30 cellular contexts compared by ENCODE assay signal in the genomic region with DNA sequence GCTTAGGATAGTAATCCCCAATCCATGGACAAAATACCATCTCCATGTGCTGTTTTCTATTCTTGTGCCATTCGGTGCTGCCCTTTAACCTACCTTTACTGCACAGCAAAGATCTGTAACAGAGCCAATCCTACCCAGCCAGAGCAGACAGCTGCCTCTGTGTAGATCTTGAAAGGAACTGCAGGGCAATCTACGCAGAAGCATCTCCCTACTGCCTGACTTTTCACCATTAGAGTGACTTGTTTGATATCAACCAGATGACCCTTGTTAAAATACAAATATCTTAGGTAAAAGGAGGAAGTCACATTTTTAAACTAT. TPM values are rescaled to one million over a fixed set of nuclear protein-coding genes. Genes with fewer than 3 reads are reported as not detected.
DNase-seq lines count a peak whose midpoint lies in the region; FAIRE-seq and TF ChIP-seq lines count a peak whose summit lies in the region.
"Had no signal": no experiment of that assay in that cellular context is flagged by ENCODE, and none has a peak within 500 bp of the region (broad histone marks: within the 10 kb centered on the region; RNA-seq: fewer than 3 reads in every experiment).

No MANE protein-coding gene starts in this region.

- TF ChIP-seq CTCF in BE2C (IDR thresholded peaks at IDR 0.05; ENCODE audit: low read depth, low read length) (no peak), OCI-LY1 (IDR thresholded peaks at IDR 0.05; ENCODE audit: low read length) (no peak), hepatocyte (IDR thresholded peaks at IDR 0.05; ENCODE audit: poor library complexity) (no peak), sigmoid colon (IDR thresholded peaks at IDR 0.05) (no peak)

- no peak for FAIRE-seq in H54 (lab: Jason Lieb, UNC)
- FAIRE-seq: D721Med, frontal cortex, HepG2 had no signal

- DNase-seq in BE2C (peak; percentile 15), hepatocyte (ENCODE audit: low spot score) (no peak), sigmoid colon (no peak), H54 (ENCODE audit: insufficient read length, low spot score) (no peak), GM19238 (ENCODE audit: insufficient read length, low spot score) (no peak), NCI-H510A treated with DMSO at 0.1 percent for 48 hours (lab: John Stamatoyannopoulos, UW) (no peak), DMS153 treated with DMSO at 0.1 percent for 48 hours (lab: John Stamatoyannopoulos, UW; ENCODE audit: unreplicated experiment) (no peak)
- DNase-seq: activated CD4-positive, alpha-beta T cell treated with anti-CD3 and anti-CD28 coated beads, Interleukin-2, amount 10 ng/mL, durations not matched to agents 24 days and 14 days; activated effector memory CD4-positive, alpha-beta T cell treated with Interleukin-2 at 50 U/mL for 16 hours; activated T-cell treated with anti-CD3 and anti-CD28 coated beads, Interleukin-2, amount 50 U/mL, for 1 hour; AML-193; CD4-positive, alpha-beta T cell; HCEC 1CT; hypothalamus; immature natural killer cell; Karpas-422; left cardiac atrium; naive B cell; NCI-H2029; NCI-H524 treated with DMSO at 0.1 percent for 48 hours; SIG-M5; stimulated activated naive CD8-positive, alpha-beta T cell treated with anti-CD3 and anti-CD28 coated beads, Interleukin-15, Interleukin-2, amounts not matched to agents 100 U/mL and 50 U/mL, for 24 hours; T-helper 9 cell; testis had no signal

- H3K79me2 ChIP-seq in OCI-LY1 (ENCODE audit: insufficient read depth, low read length) (no peaks in the 10 kb centered on the region), hepatocyte (no peaks in the 10 kb centered on the region)

- H3K36me3 ChIP-seq in BE2C, result no peaks in the 10 kb centered on the region
- H3K36me3 ChIP-seq in OCI-LY1 (ENCODE audit: insufficient read depth, low read length), result no peaks in the 10 kb centered on the region
- H3K36me3 ChIP-seq in hepatocyte (replicated peaks; ENCODE audit: insufficient read depth, low read depth), result no peaks in the 10 kb centered on the region
- no peaks in the 10 kb centered on the region for H3K36me3 ChIP-seq in sigmoid colon
- H3K36me3 ChIP-seq: Peyer's patch had no signal

- no peak for TF ChIP-seq POLR2A in sigmoid colon (IDR thresholded peaks at IDR 0.05)
- TF ChIP-seq POLR2A in H54 (IDR thresholded peaks at IDR 0.05; ENCODE audit: low read depth, low read length), result no peak

- peak overlapping the region; percentile 60 for H3K27ac ChIP-seq in OCI-LY1 (ENCODE audit: low read depth, low read length, poor library complexity, severe bottlenecking)
- peak overlapping the region; percentile 11 for H3K27ac ChIP-seq in hepatocyte
- H3K27ac ChIP-seq in sigmoid colon, result peak overlapping the region; percentile 50 to 85 (median 73)
- H3K27ac ChIP-seq: testis had no signal

- H3K4me2 ChIP-seq in OCI-LY1 (ENCODE audit: low read length) (no peak overlapping the region), hepatocyte (no peak overlapping the region)
- H3K4me2 ChIP-seq: smooth muscle cell had no signal

- H3K9me3 ChIP-seq in BE2C, result no peaks in the 10 kb centered on the region
- no peaks in the 10 kb centered on the region for H3K9me3 ChIP-seq in OCI-LY1 (ENCODE audit: low read length)
- H3K9me3 ChIP-seq in hepatocyte (ENCODE audit: low read depth), result no peaks in the 10 kb centered on the region
- H3K9me3 ChIP-seq in sigmoid colon, result no peaks in the 10 kb centered on the region
- H3K9me3 ChIP-seq: Peyer's patch, testis had no signal

- H4K20me1 ChIP-seq in OCI-LY1 (ENCODE audit: insufficient read depth, low read length) (no peaks in the 10 kb centered on the region), hepatocyte (ENCODE audit: insufficient read depth, poor library complexity, severe bottlenecking) (no peaks in the 10 kb centered on the region)

- TF ChIP-seq EP300 in sigmoid colon (IDR thresholded peaks at IDR 0.05), result no peak

- no peak overlapping the region for H3K9ac ChIP-seq in OCI-LY1 (ENCODE audit: low read length)

- H3K4me3 ChIP-seq in BE2C (ENCODE audit: low read depth, low read length) (no peak overlapping the region), OCI-LY1 (ENCODE audit: low read depth, low read length, poor library complexity, severe bottlenecking) (no peak overlapping the region), hepatocyte (no peak overlapping the region), sigmoid colon (no peak overlapping the region)
- H3K4me3 ChIP-seq: Peyer's patch, smooth muscle cell, testis had no signal

- H3F3A ChIP-seq in OCI-LY1 (ENCODE audit: insufficient read depth, low read length), result no peaks in the 10 kb centered on the region

- no peaks in the 10 kb centered on the region for H3K27me3 ChIP-seq in BE2C
- no peaks in the 10 kb centered on the region for H3K27me3 ChIP-seq in OCI-LY1 (ENCODE audit: insufficient read depth, low read length)
- H3K27me3 ChIP-seq in hepatocyte, result no peaks in the 10 kb centered on the region
- no peaks in the 10 kb centered on the region for H3K27me3 ChIP-seq in sigmoid colon
- H3K27me3 ChIP-seq: Peyer's patch, testis had no signal

- H3K9me2 ChIP-seq in OCI-LY1 (ENCODE audit: low read depth, low read length) (no peaks in the 10 kb centered on the region), hepatocyte (replicated peaks; ENCODE audit: insufficient read depth) (no peaks in the 10 kb centered on the region)

- intact Hi-C loops in sigmoid colon (cut with DNase I), result loop anchor here (1.0 kb wide), 1 partner anchor 33 kb away; no protein-coding TSS in a partner anchor

- 45% methylated on average over 2 of the region's 2 CpGs for WGBS in hepatocyte (ENCODE audit: low lambda C conversion rate, missing lambda C conversion rate)
- 10 to 53% methylated on average over 2 of the region's 2 CpGs for WGBS in sigmoid colon, 2 donors

- H2AFZ ChIP-seq in OCI-LY1 (ENCODE audit: low read length) (no peak overlapping the region), hepatocyte (no peak overlapping the region)

- no peaks in the 10 kb centered on the region; the same call in 1 of the 2 replicates for H3K4me1 ChIP-seq in BE2C
- peaks cover 79% of the 10 kb centered on the region for H3K4me1 ChIP-seq in OCI-LY1 (ENCODE audit: insufficient read depth, low read length, severe bottlenecking)
- no peaks in the 10 kb centered on the region for H3K4me1 ChIP-seq in hepatocyte (ENCODE audit: insufficient read depth)
- H3K4me1 ChIP-seq in sigmoid colon, result peaks cover 0 to 50% (median 38%) of the 10 kb centered on the region in 4 donors
- H3K4me1 ChIP-seq: testis had no signal

RNA-seq across cellular contexts. Expression of a gene that starts 33.9 kb away (rescaled TPM):
- 41.4 TPM for polyA plus RNA-seq in BE2C (2012; ENCODE audit: insufficient read depth, insufficient read length, low read depth)
- total RNA-seq in hepatocyte (36.4 and 41.7 TPM in 2 replicates), sigmoid colon (10 to 100 TPM; 39.2 to 60.9 (median 54.1) TPM)
- polyA plus RNA-seq in hepatocyte (16.2 and 24.2 TPM in 2 replicates), sigmoid colon (100 to 1,000 TPM in 1 of 3 donors, 10 to 100 TPM in 2; 34.9 to 116 (median 88.9) TPM)

RNA-seq across cellular contexts. Expression of a gene that starts 49.9 kb away (rescaled TPM):
- polyA plus RNA-seq in BE2C (2012; ENCODE audit: insufficient read depth, insufficient read length, low read depth), result 104 TPM
- total RNA-seq in hepatocyte (380 and 389 TPM in 2 replicates), sigmoid colon (10 to 100 TPM; 43.7 to 70.9 (median 59.7) TPM)
- polyA plus RNA-seq in hepatocyte (304 and 389 TPM in 2 replicates), sigmoid colon (10 to 100 TPM; 18.0 to 49.2 (median 22.7) TPM)

Comparison
In these comparisons a context has a peak if more than half of its experiments do, and no peak if none do; other contexts are left out.
1. H3K27ac ChIP-seq: peak in every context shown above with its lines; median percentile 73 in sigmoid colon; 60 in OCI-LY1; 11 in hepatocyte.